In genomic region chr7:139716156-139716942, GRCh38 we compare ENCODE assay signal across 20 cellular contexts.
DNase-seq lines count a peak whose midpoint lies in the region; ATAC-seq, FAIRE-seq and TF ChIP-seq lines count a peak whose summit lies in the region.
"Had no signal": no experiment of that assay in that cellular context is flagged by ENCODE, and none has a peak within 500 bp of the region (broad histone marks: within the 10 kb centered on the region; RNA-seq: fewer than 3 reads in every experiment).

No MANE protein-coding gene starts in this region.

- H3K9me2 ChIP-seq in PC-3 (replicated peaks; ENCODE audit: low read length) = no peaks in the 10 kb centered on the region

- H3K4me3 ChIP-seq in BLaER1 (no peak overlapping the region), PC-3 (ENCODE audit: low read length) (no peak overlapping the region), endothelial cell of umbilical vein (replicated peaks in 1 of 3; ENCODE audit: insufficient read depth in 1 of 3, low read depth in 1 of 3, low read length in 3 of 3) (no peak overlapping the region), gastrocnemius medialis (no peak overlapping the region)
- H3K4me3 ChIP-seq: GM23338, SK-N-MC had no signal

- intact Hi-C loops in PC-3 (cut with micrococcal nuclease) = no loop called here
- intact Hi-C loops in endothelial cell of umbilical vein (cut with micrococcal nuclease) = no loop called here
- intact Hi-C loops in gastrocnemius medialis (cut with DNase I; ENCODE audit: low total_unique reads) = no loop called here

- H3K79me2 ChIP-seq in PC-3 (ENCODE audit: low read length) = peaks cover 98% of the 10 kb centered on the region
- H3K79me2 ChIP-seq in endothelial cell of umbilical vein (ENCODE audit: control insufficient read depth, insufficient read depth, low read length) = peaks cover 66% of the 10 kb centered on the region

- H3K27me3 ChIP-seq in BLaER1 (no peaks in the 10 kb centered on the region), PC-3 (ENCODE audit: low read length) (no peaks in the 10 kb centered on the region), endothelial cell of umbilical vein (ENCODE audit: control insufficient read depth in 2 of 2, insufficient read depth in 2 of 2, low read length in 2 of 2) (no peaks in the 10 kb centered on the region), gastrocnemius medialis (no peaks in the 10 kb centered on the region)

- dilution Hi-C loops in endothelial cell of umbilical vein (cut with MboI; ENCODE audit: extremely low pct_ligation_motif_present, low sequenced_read_pairs) = no loop called here

- no peak for ATAC-seq in PC-3
- ATAC-seq in gastrocnemius medialis = no peak
- no peak for ATAC-seq in GM19397 (IDR thresholded peaks at IDR 0.05; ENCODE audit: unreplicated experiment)
- ATAC-seq: CD8-positive, alpha-beta T cell; GM23338 had no signal

- H3K9ac ChIP-seq in BLaER1 (no peak overlapping the region), PC-3 (ENCODE audit: low read length) (no peak overlapping the region), endothelial cell of umbilical vein (replicated peaks; ENCODE audit: extremely low read depth, insufficient read depth, low read length) (no peak overlapping the region)

- H3K4me1 ChIP-seq in BLaER1 = peaks cover 72% of the 10 kb centered on the region
- peaks cover 13% of the 10 kb centered on the region for H3K4me1 ChIP-seq in PC-3 (ENCODE audit: insufficient read depth, low read length)
- H3K4me1 ChIP-seq in endothelial cell of umbilical vein (ENCODE audit: control insufficient read depth, extremely low read depth, insufficient read depth, low read length) = peaks cover 23% of the 10 kb centered on the region
- peaks cover 16 to 33% of the 10 kb centered on the region in 2 donors for H3K4me1 ChIP-seq in gastrocnemius medialis

- H3K4me2 ChIP-seq in BLaER1 (no peak overlapping the region), PC-3 (ENCODE audit: low read length) (no peak overlapping the region), endothelial cell of umbilical vein (ENCODE audit: insufficient read depth, low read length) (no peak overlapping the region)
- H3K4me2 ChIP-seq: GM23338 had no signal

- FAIRE-seq in endothelial cell of umbilical vein (lab: Jason Lieb, UNC) (no peak), RCC 7860 (lab: Jason Lieb, UNC) (no peak)
- FAIRE-seq: D721Med had no signal

- H3K9me1 ChIP-seq in endothelial cell of umbilical vein (replicated peaks; ENCODE audit: control insufficient read depth, extremely low read depth, insufficient read depth, low read length) = no peaks in the 10 kb centered on the region

- in situ Hi-C loops in gastrocnemius medialis (cut with MboI; ENCODE audit: low sequenced_read_pairs in 4 of 4) = no loop called here

- 0 out of 2 replicates have a peak, but pooled peaks cover 4% of the 10 kb centered on the region for H3K9me3 ChIP-seq in BLaER1
- H3K9me3 ChIP-seq in PC-3 (ENCODE audit: low read length) = no peaks in the 10 kb centered on the region
- H3K9me3 ChIP-seq in endothelial cell of umbilical vein (replicated peaks; ENCODE audit: control insufficient read depth, insufficient read depth, low read length) = no peaks in the 10 kb centered on the region
- no peaks in the 10 kb centered on the region for H3K9me3 ChIP-seq in gastrocnemius medialis

- BruUV-seq in PC-3 (replicated peaks; lab: Mats Ljungman, UMichigan) = TSS peak; percentile 52
- TSS peak; percentile 65 for BruUV-seq in endothelial cell of umbilical vein (replicated peaks; lab: Mats Ljungman, UMichigan)

- H3K27ac ChIP-seq in BLaER1 (peak overlapping the region; percentile 95), PC-3 (ENCODE audit: low read length) (no peak overlapping the region), endothelial cell of umbilical vein (ENCODE audit: insufficient read depth, low read depth, low read length) (no peak overlapping the region), gastrocnemius medialis (peak overlapping the region in 3 of 4 donors; percentile 77 to 86 (median 78))
- H3K27ac ChIP-seq: SK-N-MC had no signal

- H4K20me1 ChIP-seq in BLaER1 = peaks cover 4% of the 10 kb centered on the region; the same call in 1 of the 2 replicates
- peaks cover 25% of the 10 kb centered on the region for H4K20me1 ChIP-seq in PC-3 (ENCODE audit: low read length)
- H4K20me1 ChIP-seq in endothelial cell of umbilical vein (replicated peaks; ENCODE audit: control insufficient read depth, extremely low read depth, insufficient read depth, low read length) = no peaks in the 10 kb centered on the region

- POLR2A ChIA-PET in PC-3 (lab: Charles Lee; ENCODE audit: unreplicated experiment) (no interaction called here), endothelial cell of umbilical vein (lab: Charles Lee) (no interaction called here)

- no peak for TF ChIP-seq CTCF in PC-3 (conservative IDR thresholded peaks at IDR 0.05; ENCODE audit: low read depth, low read length)
- TF ChIP-seq CTCF in endothelial cell of umbilical vein (IDR thresholded peaks at IDR 0.05; ENCODE audit: extremely low read depth in 1 of 2, insufficient read depth in 1 of 2, low read depth in 1 of 2, low read length in 2 of 2) = no peak
- TF ChIP-seq CTCF in gastrocnemius medialis (IDR thresholded peaks at IDR 0.05 in 4 of 5, conservative IDR thresholded peaks at IDR 0.05 in 1 of 5) = no peak

- H2AFZ ChIP-seq in PC-3 (ENCODE audit: low read length) = no peak overlapping the region
- no peak overlapping the region for H2AFZ ChIP-seq in endothelial cell of umbilical vein (ENCODE audit: low read depth, low read length)
- H2AFZ ChIP-seq: GM23338 had no signal

- H3K36me3 ChIP-seq in BLaER1 (peaks cover 44% of the 10 kb centered on the region), PC-3 (ENCODE audit: low read depth, low read length) (peaks cover 43% of the 10 kb centered on the region), endothelial cell of umbilical vein (ENCODE audit: control insufficient read depth in 2 of 2, extremely low read depth in 1 of 2, insufficient read depth in 2 of 2, low read length in 2 of 2) (peaks cover 16 to 21% of the 10 kb centered on the region in 2 experiments), gastrocnemius medialis (peaks cover 0 to 23% of the 10 kb centered on the region in 2 donors)

- TF ChIP-seq POLR2A in endothelial cell of umbilical vein (IDR thresholded peaks at IDR 0.05; ENCODE audit: low read depth, low read length) (no peak), gastrocnemius medialis (IDR thresholded peaks at IDR 0.05) (no peak)

- DNase-seq in PC-3 (no peak), endothelial cell of umbilical vein (ENCODE audit: low read depth, low spot score) (no peak), gastrocnemius medialis (no peak), RCC 7860 (ENCODE audit: low spot score) (no peak), NCI-H774 (lab: John Stamatoyannopoulos, UW) (no peak), Ammon's horn (ENCODE audit: low spot score) (no peak)
- DNase-seq: ACHN; AML-193; CD8-positive, alpha-beta T cell; DMS79; KG1; NCI-H1092 treated with DMSO at 0.1 percent for 48 hours; NCI-H2081 treated with DMSO at 0.1 percent for 48 hours; NCI-H510A; Right ventricle myocardium superior had no signal

- H3F3A ChIP-seq in PC-3 (ENCODE audit: low read length, unreplicated experiment) = no peaks in the 10 kb centered on the region

- CTCF ChIA-PET in PC-3 (lab: Charles Lee) = no interaction called here
- CTCF ChIA-PET in endothelial cell of umbilical vein (lab: Charles Lee) = no interaction called here

TF ChIP-seq in endothelial cell of umbilical vein, 7 proteins besides CTCF, POLR2A, EP300 and RAD21:
- TF ChIP-seq JUN (IDR thresholded peaks at IDR 0.05; ENCODE audit: borderline replicate concordance, insufficient read depth, insufficient read length, low read depth) = no peak
- TF ChIP-seq MYC (IDR thresholded peaks at IDR 0.05; ENCODE audit: low read depth, low read length) = no peak
- no peak for TF ChIP-seq MAX (IDR thresholded peaks at IDR 0.05; ENCODE audit: insufficient read depth, insufficient read length)
- no peak for TF ChIP-seq FOS (IDR thresholded peaks at IDR 0.05; ENCODE audit: borderline replicate concordance, insufficient read depth, low read length)
- TF ChIP-seq POLR2AphosphoS5 (IDR thresholded peaks at IDR 0.05; ENCODE audit: insufficient read depth, low read depth, low read length) = no peak
- TF ChIP-seq GATA2 (IDR thresholded peaks at IDR 0.05; ENCODE audit: insufficient read depth, insufficient read length, low read depth, low read length) = no peak
- TF ChIP-seq EZH2 (IDR thresholded peaks at IDR 0.05; ENCODE audit: borderline replicate concordance, low read depth, low read length, severe bottlenecking) = no peak

Comparison
In these comparisons a context has a peak if more than half of its experiments do, and no peak if none do; other contexts are left out.
1. H3K27ac ChIP-seq: peak in BLaER1 (single experiment) and gastrocnemius medialis (3 of 4); none in PC-3 (single experiment) and endothelial cell of umbilical vein (single experiment).